ENCODE assay signal across 10 cellular contexts in genomic region chr11:12239396-12240298, GRCh38.
DNase-seq lines count a peak whose midpoint lies in the region; FAIRE-seq and TF ChIP-seq lines count a peak whose summit lies in the region.
"Had no signal": no experiment of that assay in that cellular context is flagged by ENCODE, and none has a peak within 500 bp of the region (broad histone marks: within the 10 kb centered on the region; RNA-seq: fewer than 3 reads in every experiment).

No MANE protein-coding gene starts in this region.

- H3K4me1 ChIP-seq in endothelial cell of umbilical vein (ENCODE audit: control insufficient read depth, extremely low read depth, insufficient read depth, low read length): peaks cover 23% of the 10 kb centered on the region

- H3K9me1 ChIP-seq in endothelial cell of umbilical vein (replicated peaks; ENCODE audit: control insufficient read depth, extremely low read depth, insufficient read depth, low read length): no peaks in the 10 kb centered on the region

- no peaks in the 10 kb centered on the region for H3K27me3 ChIP-seq in endothelial cell of umbilical vein (ENCODE audit: control insufficient read depth in 2 of 2, insufficient read depth in 2 of 2, low read length in 2 of 2)

- DNase-seq in ELR (ENCODE audit: low read depth) (peak; percentile 69), NCI-H69 (lab: John Stamatoyannopoulos, UW) (peak; percentile 71), endothelial cell of umbilical vein (ENCODE audit: low read depth, low spot score) (peak; percentile 89), renal cortical epithelial cell (ENCODE audit: low read depth) (peak; percentile 74), middle frontal gyrus (ENCODE audit: extremely low spot score, low spot score) (no peak), activated gamma-delta T cell (lab: John Stamatoyannopoulos, UW) (no peak), hypothalamus (lab: John Stamatoyannopoulos, UW) (no peak), islet precursor cell (no peak)
- DNase-seq: PC-9 had no signal

- H4K20me1 ChIP-seq in endothelial cell of umbilical vein (replicated peaks; ENCODE audit: control insufficient read depth, extremely low read depth, insufficient read depth, low read length): no peaks in the 10 kb centered on the region

- peaks cover 5 to 16% of the 10 kb centered on the region in 2 experiments for H3K36me3 ChIP-seq in endothelial cell of umbilical vein (ENCODE audit: control insufficient read depth in 2 of 2, extremely low read depth in 1 of 2, insufficient read depth in 2 of 2, low read length in 2 of 2)

- no peak for TF ChIP-seq CTCF in endothelial cell of umbilical vein (IDR thresholded peaks at IDR 0.05; ENCODE audit: extremely low read depth in 1 of 2, insufficient read depth in 1 of 2, low read depth in 1 of 2, low read length in 2 of 2)

- FAIRE-seq in endothelial cell of umbilical vein (lab: Jason Lieb, UNC): peak; percentile 98
- FAIRE-seq: D721Med had no signal

- CTCF ChIA-PET in endothelial cell of umbilical vein (lab: Charles Lee): interaction anchor here (1.0 to 2.1 kb wide), 15 partner anchors 9 to 308 kb away, joined by 3 to 9 read pairs (median 5); no protein-coding TSS in a partner anchor

- H2AFZ ChIP-seq in endothelial cell of umbilical vein (ENCODE audit: low read depth, low read length): no peak overlapping the region
- H2AFZ ChIP-seq: PC-9 had no signal

- H3K4me2 ChIP-seq in endothelial cell of umbilical vein (ENCODE audit: insufficient read depth, low read length): no peak overlapping the region
- H3K4me2 ChIP-seq: PC-9 had no signal

- dilution Hi-C loops in endothelial cell of umbilical vein (cut with MboI; ENCODE audit: extremely low pct_ligation_motif_present, low sequenced_read_pairs): no loop called here

- TF ChIP-seq POLR2A in endothelial cell of umbilical vein (IDR thresholded peaks at IDR 0.05; ENCODE audit: low read depth, low read length): peak; percentile 8

- H3K9ac ChIP-seq in endothelial cell of umbilical vein (replicated peaks; ENCODE audit: extremely low read depth, insufficient read depth, low read length): peak overlapping the region; percentile 41

- H3K79me2 ChIP-seq in endothelial cell of umbilical vein (ENCODE audit: control insufficient read depth, insufficient read depth, low read length): no peaks in the 10 kb centered on the region

- no peaks in the 10 kb centered on the region for H3K9me3 ChIP-seq in endothelial cell of umbilical vein (replicated peaks; ENCODE audit: control insufficient read depth, insufficient read depth, low read length)

- POLR2A ChIA-PET in endothelial cell of umbilical vein (lab: Charles Lee): interaction anchor here (0.8 to 1.6 kb wide), 2 partner anchors 39 to 153 kb away, joined by 3 to 4 read pairs; no protein-coding TSS in a partner anchor

- H3K27ac ChIP-seq in endothelial cell of umbilical vein (ENCODE audit: insufficient read depth, low read depth, low read length): peak overlapping the region; percentile 45
- H3K27ac ChIP-seq: PC-9 had no signal

- BruUV-seq in endothelial cell of umbilical vein (replicated peaks; lab: Mats Ljungman, UMichigan): TSS peak; percentile 86

- intact Hi-C loops in endothelial cell of umbilical vein (cut with micrococcal nuclease): loop anchor here (1.0 to 5.0 kb wide), 3 partner anchors 38 to 262 kb away; no protein-coding TSS in a partner anchor

- no peak overlapping the region for H3K4me3 ChIP-seq in endothelial cell of umbilical vein (replicated peaks in 1 of 3; ENCODE audit: insufficient read depth in 1 of 3, low read depth in 1 of 3, low read length in 3 of 3)
- H3K4me3 ChIP-seq: PC-9 had no signal

TF ChIP-seq in endothelial cell of umbilical vein, 7 proteins besides CTCF, POLR2A, EP300 and RAD21:
- TF ChIP-seq GATA2 (IDR thresholded peaks at IDR 0.05; ENCODE audit: insufficient read depth, insufficient read length, low read depth, low read length) (peak; percentile 59), POLR2AphosphoS5 (IDR thresholded peaks at IDR 0.05; ENCODE audit: insufficient read depth, low read depth, low read length) (peak; percentile 57), MAX (IDR thresholded peaks at IDR 0.05; ENCODE audit: insufficient read depth, insufficient read length) (no peak)
TF ChIP-seq in endothelial cell of umbilical vein: peak in this region for 2.

Comparison
In these comparisons a context has a peak if more than half of its experiments do, and no peak if none do; other contexts are left out.
1. DNase-seq: peak in ELR (single experiment), NCI-H69 (single experiment), endothelial cell of umbilical vein (single experiment) and renal cortical epithelial cell (single experiment); none in middle frontal gyrus (single experiment), activated gamma-delta T cell (single experiment), hypothalamus (0 of 51) and islet precursor cell (single experiment).